In genomic region chr1:4754816-4755215, GRCh38 we compare ENCODE assay signal across 31 cellular contexts.
"Had no signal": no experiment of that assay in that cellular context is flagged by ENCODE, and none has a peak within 500 bp of the region (broad histone marks: within the 10 kb centered on the region; RNA-seq: fewer than 3 reads in every experiment).

No MANE protein-coding gene starts in this region.

- H3K9me3 Mint-ChIP-seq: type B pancreatic cell had no signal

- H3K4me1 Mint-ChIP-seq: immature natural killer cell; memory B cell; natural killer cell; stimulated activated memory B cell treated with anti-CD40 and anti-IgM and Interleukin-4, amounts not matched to agents 10 μg/mL and 1 μg/mL and 100 μg/mL, for 72 hours; stimulated activated naive CD8-positive, alpha-beta T cell treated with anti-CD3 and anti-CD28 coated beads, Interleukin-15, amount 100 ng/mL, for 72 hours had no signal

- H3K4me1 ChIP-seq: colonic mucosa, gastroesophageal sphincter, sigmoid colon, uterus had no signal

- H3K36me3 Mint-ChIP-seq: immature natural killer cell; natural killer cell; stimulated activated memory B cell treated with anti-CD40 and anti-IgM and Interleukin-4, amounts not matched to agents 10 μg/mL and 1 μg/mL and 100 μg/mL, for 72 hours; type B pancreatic cell had no signal

- H3K4me3 ChIP-seq: colonic mucosa, gastroesophageal sphincter, hepatocyte, sigmoid colon, uterus had no signal

- H3K4me2 ChIP-seq: hepatocyte had no signal

- H2AFZ ChIP-seq: hepatocyte had no signal

- H3K27ac ChIP-seq: colonic mucosa, gastroesophageal sphincter, hepatocyte, sigmoid colon, uterus, VCaP had no signal

- H3K4me3 Mint-ChIP-seq: activated naive CD8-positive, alpha-beta T cell; activated T-cell treated with anti-CD3 and anti-CD28 coated beads, Interleukin-2, amount 50 U/mL, for 72 hours; immature natural killer cell; memory B cell; natural killer cell; stimulated activated memory B cell treated with anti-CD40 and anti-IgM and Interleukin-4, amounts not matched to agents 10 μg/mL and 1 μg/mL and 100 μg/mL, for 72 hours; stimulated activated naive CD8-positive, alpha-beta T cell treated with anti-CD3 and anti-CD28 coated beads, Interleukin-15, amount 100 ng/mL, for 72 hours; type B pancreatic cell had no signal

- ATAC-seq: activated T-cell treated with anti-CD3 and anti-CD28 coated beads, Interleukin-2, amount 50 U/mL, for 72 hours; gastroesophageal sphincter; left colon; natural killer cell; stimulated activated memory B cell treated with anti-CD40 and anti-IgM and Interleukin-4, amounts not matched to agents 10 μg/mL and 1 μg/mL and 100 μg/mL, for 72 hours; stimulated activated naive CD8-positive, alpha-beta T cell treated with anti-CD3 and anti-CD28 coated beads, Interleukin-15, amount 100 ng/mL, for 72 hours had no signal

- H3K27ac Mint-ChIP-seq: activated naive CD8-positive, alpha-beta T cell; activated T-cell treated with anti-CD3 and anti-CD28 coated beads, Interleukin-2, amount 50 U/mL, for 72 hours; immature natural killer cell; memory B cell; natural killer cell; progenitor cell of endocrine pancreas; stimulated activated memory B cell treated with anti-CD40 and anti-IgM and Interleukin-4, amounts not matched to agents 10 μg/mL and 1 μg/mL and 100 μg/mL, for 72 hours; type B pancreatic cell had no signal

- FAIRE-seq: kidney, small intestine, TTC549 had no signal

- H3K79me2 ChIP-seq: hepatocyte had no signal

- H3K27me3 ChIP-seq: colonic mucosa, hepatocyte, uterus had no signal

- H3K36me3 ChIP-seq: colonic mucosa, gastroesophageal sphincter, sigmoid colon, uterus had no signal

- H3K27me3 Mint-ChIP-seq: stimulated activated memory B cell treated with anti-CD40 and anti-IgM and Interleukin-4, amounts not matched to agents 10 μg/mL and 1 μg/mL and 100 μg/mL, for 72 hours had no signal

- DNase-seq: activated CD4-positive, alpha-beta T cell treated with anti-CD3 and anti-CD28 coated beads for 4 hours; activated CD4-positive, alpha-beta T cell treated with anti-CD3 and anti-CD28 coated beads, Interleukin-2, amount 50 U/mL, for 4 hours; activated effector memory CD4-positive, alpha-beta T cell treated with Interleukin-2 at 50 U/mL for 16 hours; activated naive CD4-positive, alpha-beta T cell treated with Interleukin-2 at 50 U/mL for 16 hours; activated T-cell treated with anti-CD3 and anti-CD28 coated beads for 4 hours; activated T-cell treated with anti-CD3 and anti-CD28 coated beads, Interleukin-2, amount 50 U/mL, for 72 hours; anterior cingulate cortex; cerebellar nuclear complex; colonic mucosa; effector CD8-positive, alpha-beta T cell; immature natural killer cell; kidney; left colon; natural killer cell; sigmoid colon; small intestine; stimulated activated CD4-positive, alpha-beta T cell treated with anti-CD3 and anti-CD28 coated beads, Interleukin-1b, Interleukin-23, amount 100 ng/mL, for 48 hours; stimulated activated CD4-positive, alpha-beta T cell treated with anti-CD3 and anti-CD28 coated beads, Interleukin-4, amount 100 ng/mL, for 4 hours; stimulated activated CD8-positive, alpha-beta memory T cell treated with anti-CD3 and anti-CD28 coated beads, Interleukin-4, amount 100 ng/mL, for 48 hours; stimulated activated naive CD8-positive, alpha-beta T cell treated with anti-CD3 and anti-CD28 coated beads, Interleukin-15, amount 100 ng/mL, for 72 hours; substantia nigra; uterus had no signal

- H3K9me3 ChIP-seq: colonic mucosa, uterus had no signal
